In the genomic region with DNA sequence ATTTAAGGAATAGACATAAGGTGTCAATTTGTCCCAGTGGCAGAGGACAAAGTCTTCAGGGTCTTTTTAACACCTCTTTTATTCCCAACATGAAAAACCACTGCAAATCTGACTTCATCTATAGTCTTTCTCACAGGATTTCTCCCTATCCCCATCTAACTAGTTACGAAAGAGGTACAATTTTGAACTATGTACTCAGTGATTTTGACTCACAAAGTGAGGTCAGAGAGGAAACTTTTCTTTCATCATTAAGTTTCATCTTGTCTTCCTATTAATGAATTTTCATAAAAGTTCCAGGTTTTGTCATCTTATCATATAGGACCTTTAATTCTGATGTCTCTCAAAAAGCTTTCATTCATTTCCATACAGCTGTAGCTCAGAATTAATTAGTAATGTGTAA, we compare ENCODE assay signal across 14 cellular contexts.
DNase-seq lines count a peak whose midpoint lies in the region; ATAC-seq and TF ChIP-seq lines count a peak whose summit lies in the region.
"Had no signal": no experiment of that assay in that cellular context is flagged by ENCODE, and none has a peak within 500 bp of the region (broad histone marks: within the 10 kb centered on the region; RNA-seq: fewer than 3 reads in every experiment).

No MANE protein-coding gene starts in this region.

- H3K9me2 ChIP-seq in OCI-LY1 (ENCODE audit: low read depth, low read length) = no peaks in the 10 kb centered on the region

- H3K36me3 ChIP-seq in OCI-LY1 (ENCODE audit: insufficient read depth, low read length) = peaks cover 6% of the 10 kb centered on the region; the same call in 1 of the 2 replicates
- H3K36me3 ChIP-seq: ovary, suprapubic skin had no signal

- no peaks in the 10 kb centered on the region for H3K27me3 Mint-ChIP-seq in activated CD8-positive, alpha-beta T cell treated with anti-CD3 and anti-CD28 coated beads for 36 hours
- H3K27me3 Mint-ChIP-seq in activated CD8-positive, alpha-beta T cell treated with anti-CD3 and anti-CD28 coated beads, Interleukin-2, amount 10 ng/mL, durations not matched to agents 7 days and 5 days (ENCODE audit: low read depth) = no peaks in the 10 kb centered on the region
- H3K27me3 Mint-ChIP-seq in effector memory CD8-positive, alpha-beta T cell = no peaks in the 10 kb centered on the region

- H3K79me2 ChIP-seq in OCI-LY1 (ENCODE audit: insufficient read depth, low read length) = peaks cover 64% of the 10 kb centered on the region

- no peak overlapping the region for H2AFZ ChIP-seq in OCI-LY1 (ENCODE audit: low read length)

- peak overlapping the region; percentile 47; the same call in 1 of the 2 replicates for H3K9ac ChIP-seq in OCI-LY1 (ENCODE audit: low read length)

- TF ChIP-seq CTCF in activated CD8-positive, alpha-beta T cell treated with anti-CD3 and anti-CD28 coated beads for 36 hours (IDR thresholded peaks at IDR 0.05) = no peak
- TF ChIP-seq CTCF in OCI-LY1 (IDR thresholded peaks at IDR 0.05; ENCODE audit: low read length) = no peak
- no peak for TF ChIP-seq CTCF in omental fat pad (IDR thresholded peaks at IDR 0.05)

- ATAC-seq in activated CD8-positive, alpha-beta T cell treated with anti-CD3 and anti-CD28 coated beads for 36 hours = no peak
- no peak for ATAC-seq in activated CD8-positive, alpha-beta T cell treated with anti-CD3 and anti-CD28 coated beads, Interleukin-2, amount 10 ng/mL, durations not matched to agents 7 days and 5 days
- ATAC-seq in effector memory CD8-positive, alpha-beta T cell (replicated peaks) = no peak
- ATAC-seq in omental fat pad (ENCODE audit: low FRiP score) = peak; percentile 41
- no peak for ATAC-seq in GM18505 (IDR thresholded peaks at IDR 0.05; ENCODE audit: unreplicated experiment)

- H3K27me3 ChIP-seq in OCI-LY1 (ENCODE audit: insufficient read depth, low read length) = no peaks in the 10 kb centered on the region
- H3K27me3 ChIP-seq: ovary, suprapubic skin had no signal

- peaks cover 57% of the 10 kb centered on the region for H3K4me1 ChIP-seq in OCI-LY1 (ENCODE audit: insufficient read depth, low read length, severe bottlenecking)

- no peak overlapping the region for H3K4me3 Mint-ChIP-seq in activated CD8-positive, alpha-beta T cell treated with anti-CD3 and anti-CD28 coated beads for 36 hours
- H3K4me3 Mint-ChIP-seq in activated CD8-positive, alpha-beta T cell treated with anti-CD3 and anti-CD28 coated beads, Interleukin-2, amount 10 ng/mL, durations not matched to agents 7 days and 5 days = no peak overlapping the region
- no peak overlapping the region for H3K4me3 Mint-ChIP-seq in effector memory CD8-positive, alpha-beta T cell

- no peaks in the 10 kb centered on the region for H3K9me3 Mint-ChIP-seq in activated CD8-positive, alpha-beta T cell treated with anti-CD3 and anti-CD28 coated beads for 36 hours
- H3K9me3 Mint-ChIP-seq in activated CD8-positive, alpha-beta T cell treated with anti-CD3 and anti-CD28 coated beads, Interleukin-2, amount 10 ng/mL, durations not matched to agents 7 days and 5 days (ENCODE audit: insufficient read depth) = no peaks in the 10 kb centered on the region
- no peaks in the 10 kb centered on the region for H3K9me3 Mint-ChIP-seq in effector memory CD8-positive, alpha-beta T cell

- H3K4me2 ChIP-seq in OCI-LY1 (ENCODE audit: low read length) = peak overlapping the region; percentile 69

- peaks cover 34% of the 10 kb centered on the region for H3K4me1 Mint-ChIP-seq in activated CD8-positive, alpha-beta T cell treated with anti-CD3 and anti-CD28 coated beads for 36 hours (ENCODE audit: low read depth)
- H3K4me1 Mint-ChIP-seq in activated CD8-positive, alpha-beta T cell treated with anti-CD3 and anti-CD28 coated beads, Interleukin-2, amount 10 ng/mL, durations not matched to agents 7 days and 5 days (ENCODE audit: low read depth) = peaks cover 11% of the 10 kb centered on the region
- H3K4me1 Mint-ChIP-seq in effector memory CD8-positive, alpha-beta T cell (ENCODE audit: low read depth in 2 of 2) = peaks cover 21 to 44% of the 10 kb centered on the region in 2 donors

- peak overlapping the region; percentile 45 for H3K4me3 ChIP-seq in OCI-LY1 (ENCODE audit: low read depth, low read length, poor library complexity, severe bottlenecking)
- H3K4me3 ChIP-seq: ovary, suprapubic skin had no signal

- peaks cover 3% of the 10 kb centered on the region for H3K36me3 Mint-ChIP-seq in activated CD8-positive, alpha-beta T cell treated with anti-CD3 and anti-CD28 coated beads for 36 hours (ENCODE audit: low read depth)
- peaks cover 3% of the 10 kb centered on the region for H3K36me3 Mint-ChIP-seq in activated CD8-positive, alpha-beta T cell treated with anti-CD3 and anti-CD28 coated beads, Interleukin-2, amount 10 ng/mL, durations not matched to agents 7 days and 5 days (ENCODE audit: low read depth)
- peaks cover 10% of the 10 kb centered on the region for H3K36me3 Mint-ChIP-seq in effector memory CD8-positive, alpha-beta T cell (ENCODE audit: insufficient read depth)

- no peaks in the 10 kb centered on the region for H3F3A ChIP-seq in OCI-LY1 (ENCODE audit: insufficient read depth, low read length)

- POLR2A ChIA-PET in activated CD8-positive, alpha-beta T cell treated with anti-CD3 and anti-CD28 coated beads for 36 hours (lab: Charles Lee) = no interaction called here
- POLR2A ChIA-PET in activated CD8-positive, alpha-beta T cell treated with anti-CD3 and anti-CD28 coated beads, Interleukin-2, amount 10 ng/mL, durations not matched to agents 7 days and 5 days (lab: Charles Lee) = interaction anchor here (0.6 kb wide), 1 partner anchor 364 kb away, joined by 3 read pairs; no protein-coding TSS in a partner anchor

- peak overlapping the region; percentile 32 for H3K27ac Mint-ChIP-seq in activated CD8-positive, alpha-beta T cell treated with anti-CD3 and anti-CD28 coated beads for 36 hours
- no peak overlapping the region for H3K27ac Mint-ChIP-seq in activated CD8-positive, alpha-beta T cell treated with anti-CD3 and anti-CD28 coated beads, Interleukin-2, amount 10 ng/mL, durations not matched to agents 7 days and 5 days
- H3K27ac Mint-ChIP-seq in effector memory CD8-positive, alpha-beta T cell = peak overlapping the region; percentile 59 to 65

- H4K20me1 ChIP-seq in OCI-LY1 (ENCODE audit: insufficient read depth, low read length) = no peaks in the 10 kb centered on the region

- CTCF ChIA-PET in activated CD8-positive, alpha-beta T cell treated with anti-CD3 and anti-CD28 coated beads for 36 hours (lab: Charles Lee) = no interaction called here
- CTCF ChIA-PET in activated CD8-positive, alpha-beta T cell treated with anti-CD3 and anti-CD28 coated beads, Interleukin-2, amount 10 ng/mL, durations not matched to agents 7 days and 5 days (lab: Charles Lee) = no interaction called here

- no peak for TF ChIP-seq POLR2A in GM18505 (IDR thresholded peaks at IDR 0.05; ENCODE audit: borderline replicate concordance, extremely low read depth, insufficient read depth, insufficient read length)

- no peaks in the 10 kb centered on the region for H3K9me3 ChIP-seq in OCI-LY1 (ENCODE audit: low read length)
- H3K9me3 ChIP-seq: ovary, suprapubic skin had no signal

- H3K27ac ChIP-seq in OCI-LY1 (ENCODE audit: low read depth, low read length, poor library complexity, severe bottlenecking) = peak overlapping the region; percentile 94
- H3K27ac ChIP-seq: ovary, suprapubic skin had no signal

- intact Hi-C loops in activated CD8-positive, alpha-beta T cell treated with anti-CD3 and anti-CD28 coated beads for 36 hours (cut with micrococcal nuclease) = no loop called here

- no peak for DNase-seq in activated CD8-positive, alpha-beta T cell treated with anti-CD3 and anti-CD28 coated beads for 36 hours
- DNase-seq in activated CD8-positive, alpha-beta T cell treated with anti-CD3 and anti-CD28 coated beads, Interleukin-2, amount 10 ng/mL, durations not matched to agents 7 days and 5 days = no peak
- no peak for DNase-seq in effector memory CD8-positive, alpha-beta T cell
- DNase-seq in omental fat pad (ENCODE audit: low spot score) = no peak
- no peak for DNase-seq in stimulated activated CD4-positive, alpha-beta T cell treated with anti-CD3 and anti-CD28 coated beads, Interleukin-12 subunit alpha, Interleukin-12 subunit beta, amount 100 ng/mL, for 4 hours
- no peak for DNase-seq in activated CD8-positive, alpha-beta memory T cell treated with anti-CD3 and anti-CD28 coated beads, Interleukin-2, amount 50 U/mL, for 4 hours
- DNase-seq: activated T-cell treated with anti-CD3 and anti-CD28 coated beads, Interleukin-2, amount 50 U/mL, for 1 hour; aorta; NK-92 treated with Interleukin-12 subunit alpha and Interleukin-12 subunit beta, amount 100 ng/mL, for 24 hours; ovary; SIG-M5 had no signal
